1 cellular context compared by ENCODE assay signal in genomic region chr11:96242971-96243647, GRCh38.
TF ChIP-seq lines count a peak whose summit lies in the region.

No MANE protein-coding gene starts in this region.

TF ChIP-seq in HepG2, 621 proteins besides CTCF, POLR2A, EP300 and RAD21 (continued from another document and continues in another):
- TF ChIP-seq USF2 (IDR thresholded peaks at IDR 0.05; ENCODE audit: low read depth, low read length) (no peak), USF2 (CRISPR knock-in tag; IDR thresholded peaks at IDR 0.05; ENCODE audit: borderline replicate concordance) (peak; percentile 48; the same call in 1 of the 2 replicates), CEBPZ (IDR thresholded peaks at IDR 0.05; ENCODE audit: low read length) (no peak), BHLHE40 (IDR thresholded peaks at IDR 0.05; ENCODE audit: low read length) (peak; percentile 54; the same call in 1 of the 2 replicates), HNF4G (IDR thresholded peaks at IDR 0.05; ENCODE audit: borderline replicate concordance, low read depth, low read length) (no peak), HNF4G (CRISPR knock-in tag; IDR thresholded peaks at IDR 0.05; ENCODE audit: borderline replicate concordance, low read depth) (no peak), ZFP37 (CRISPR knock-in tag; IDR thresholded peaks at IDR 0.05; ENCODE audit: borderline replicate concordance) (no peak), ZNF839 (CRISPR knock-in tag; IDR thresholded peaks at IDR 0.05; ENCODE audit: borderline replicate concordance) (no peak), ZNF784 (CRISPR knock-in tag; IDR thresholded peaks at IDR 0.05; ENCODE audit: borderline replicate concordance) (no peak), ZNF609 (CRISPR knock-in tag; IDR thresholded peaks at IDR 0.05; ENCODE audit: borderline replicate concordance) (no peak), FOXP1 (IDR thresholded peaks at IDR 0.05) (no peak), FOXP1 (CRISPR knock-in tag; IDR thresholded peaks at IDR 0.05) (no peak), ZNF543 (CRISPR knock-in tag; IDR thresholded peaks at IDR 0.05) (no peak), ZBTB4 (CRISPR knock-in tag; IDR thresholded peaks at IDR 0.05; ENCODE audit: borderline replicate concordance) (no peak), MZF1 (CRISPR knock-in tag; IDR thresholded peaks at IDR 0.05; ENCODE audit: borderline replicate concordance) (no peak), ZBTB20 (CRISPR knock-in tag; IDR thresholded peaks at IDR 0.05; ENCODE audit: borderline replicate concordance, low read depth) (no peak), NR2F2 (IDR thresholded peaks at IDR 0.05; ENCODE audit: borderline replicate concordance, low read depth) (no peak), SSRP1 (CRISPR knock-in tag; IDR thresholded peaks at IDR 0.05) (no peak), ZNF569 (CRISPR knock-in tag; IDR thresholded peaks at IDR 0.05; ENCODE audit: borderline replicate concordance) (no peak), ZNF136 (CRISPR knock-in tag; IDR thresholded peaks at IDR 0.05; ENCODE audit: low read depth) (no peak), ZNF280D (CRISPR knock-in tag; IDR thresholded peaks at IDR 0.05) (no peak), MXD3 (CRISPR knock-in tag; IDR thresholded peaks at IDR 0.05) (no peak), ARID3A (IDR thresholded peaks at IDR 0.05; ENCODE audit: low read depth, low read length) (no peak), ZNF562 (CRISPR knock-in tag; IDR thresholded peaks at IDR 0.05; ENCODE audit: borderline replicate concordance) (no peak), CSRNP1 (CRISPR knock-in tag; IDR thresholded peaks at IDR 0.05) (no peak), ZFP36L2 (CRISPR knock-in tag; IDR thresholded peaks at IDR 0.05) (no peak), TEF (CRISPR knock-in tag; IDR thresholded peaks at IDR 0.05) (no peak), TCF7L2 (IDR thresholded peaks at IDR 0.05; ENCODE audit: low read depth, low read length) (no peak), TOE1 (CRISPR knock-in tag; IDR thresholded peaks at IDR 0.05) (no peak), ZNF34 (CRISPR knock-in tag; IDR thresholded peaks at IDR 0.05; ENCODE audit: borderline replicate concordance) (no peak)
